8 cellular contexts compared by ENCODE assay signal in genomic region chrX:120452131-120452530, GRCh38. TPM values are rescaled to one million over a fixed set of nuclear protein-coding genes. Genes with fewer than 3 reads are reported as not detected.
DNase-seq lines count a peak whose midpoint lies in the region; ATAC-seq, FAIRE-seq and TF ChIP-seq lines count a peak whose summit lies in the region.

No MANE protein-coding gene starts in this region.

- POLR2A ChIA-PET in naive thymus-derived CD4-positive, alpha-beta T cell (lab: Charles Lee), result interaction anchor here (0.6 to 0.7 kb wide), 2 partner anchors 138 to 192 kb away, joined by 6 read pairs; no protein-coding TSS in a partner anchor

- no peaks in the 10 kb centered on the region for H3K27me3 Mint-ChIP-seq in naive thymus-derived CD4-positive, alpha-beta T cell

- no peak overlapping the region for H3K4me3 ChIP-seq in NB4 (ENCODE audit: low read depth, low read length)
- no peak overlapping the region for H3K4me3 ChIP-seq in cardiac fibroblast (replicated peaks in 1 of 2; ENCODE audit: low read depth in 2 of 2, low read length in 2 of 2)
- no peak overlapping the region for H3K4me3 ChIP-seq in naive thymus-derived CD4-positive, alpha-beta T cell (ENCODE audit: low read length)

- TF ChIP-seq CTCF in NB4 (IDR thresholded peaks at IDR 0.05; ENCODE audit: low read depth, low read length), result peak; percentile 24
- TF ChIP-seq CTCF in cardiac fibroblast (IDR thresholded peaks at IDR 0.05; ENCODE audit: low read depth, low read length), result peak; percentile 19

- TF ChIP-seq POLR2A in NB4 (IDR thresholded peaks at IDR 0.05; ENCODE audit: extremely low read depth, insufficient read length), result no peak

- CTCF ChIA-PET in naive thymus-derived CD4-positive, alpha-beta T cell (lab: Charles Lee), result interaction anchor here (0.6 to 5.1 kb wide), 15 partner anchors 10 to 183 kb away, joined by 3 to 36 read pairs (median 4); no protein-coding TSS in a partner anchor

- H3K4me1 ChIP-seq in naive thymus-derived CD4-positive, alpha-beta T cell (ENCODE audit: control insufficient read depth in 2 of 2, insufficient read depth in 2 of 2, low read length in 2 of 2), result peaks cover 5 to 7% of the 10 kb centered on the region in 2 donors

- H3K4me1 Mint-ChIP-seq in naive thymus-derived CD4-positive, alpha-beta T cell, result peaks cover 12 to 32% (median 30%) of the 10 kb centered on the region in 7 donors

- DNase-seq in NCI-H2081 (lab: John Stamatoyannopoulos, UW) (peak; percentile 6 to 37), NCI-H2081 treated with DMSO at 0.1 percent for 48 hours (lab: John Stamatoyannopoulos, UW) (no peak), NB4 (ENCODE audit: low read depth) (peak; percentile 51), cardiac fibroblast (ENCODE audit: low read depth in 2 of 2) (peak; percentile 25 to 46), RCC 7860 (ENCODE audit: low spot score) (no peak), mucosa of gallbladder (ENCODE audit: low spot score) (no peak), NCI-H2029 treated with DMSO at 0.1 percent for 48 hours (lab: John Stamatoyannopoulos, UW) (no peak)
- DNase-seq in naive thymus-derived CD4-positive, alpha-beta T cell, result peak in 6 of 9 donors; percentile 8 to 34 (median 28)

- intact Hi-C loops in naive thymus-derived CD4-positive, alpha-beta T cell (cut with micrococcal nuclease), result loop anchor here in 1 of 2 donors (1.0 to 5.0 kb wide), 6 partner anchors 17 to 141 kb away; partner anchors contain the start of genes LAMP2 and TMEM255A

- peak overlapping the region in 3 of 9 donors; percentile 5 to 73 (median 54) for H3K27ac Mint-ChIP-seq in naive thymus-derived CD4-positive, alpha-beta T cell

- peak; percentile 58 for ATAC-seq in naive thymus-derived CD4-positive, alpha-beta T cell

- peaks cover 0 to 4% (median 0%) of the 10 kb centered on the region in 3 experiments for H3K36me3 ChIP-seq in naive thymus-derived CD4-positive, alpha-beta T cell (ENCODE audit: control insufficient read depth in 2 of 3, insufficient read depth in 3 of 3, low read length in 3 of 3)

- H3K27me3 ChIP-seq in naive thymus-derived CD4-positive, alpha-beta T cell (ENCODE audit: control insufficient read depth in 2 of 2, insufficient read depth in 2 of 2, low read length in 2 of 2), result no peaks in the 10 kb centered on the region

- no peaks in the 10 kb centered on the region for H3K9me3 ChIP-seq in naive thymus-derived CD4-positive, alpha-beta T cell (ENCODE audit: control insufficient read depth in 2 of 3, low read length in 3 of 3)

- H3K27ac ChIP-seq in naive thymus-derived CD4-positive, alpha-beta T cell (ENCODE audit: low read depth, low read length), result no peak overlapping the region

- no peaks in the 10 kb centered on the region for H3K9me3 Mint-ChIP-seq in naive thymus-derived CD4-positive, alpha-beta T cell

- FAIRE-seq in RCC 7860 (lab: Jason Lieb, UNC), result no peak

- peaks cover 0 to 13% (median 4%) of the 10 kb centered on the region in 5 donors for H3K36me3 Mint-ChIP-seq in naive thymus-derived CD4-positive, alpha-beta T cell

- no peak overlapping the region for H3K4me3 Mint-ChIP-seq in naive thymus-derived CD4-positive, alpha-beta T cell

RNA-seq across cellular contexts. Expression of gene LAMP2, which starts 17.0 kb away (rescaled TPM):
- 10 to 100 TPM; 22.5 to 60.3 (median 44.9) TPM for total RNA-seq in naive thymus-derived CD4-positive, alpha-beta T cell
- 10 to 100 TPM; 78.4 to 92.3 TPM for polyA plus RNA-seq in naive thymus-derived CD4-positive, alpha-beta T cell
- 328 TPM for total RNA-seq in mucosa of gallbladder

Comparison
In these comparisons a context has a peak if more than half of its experiments do, and no peak if none do; other contexts are left out.
1. DNase-seq: peak in NCI-H2081 (2 of 2), NB4 (single experiment), cardiac fibroblast (2 of 2) and naive thymus-derived CD4-positive, alpha-beta T cell (6 of 9); none in NCI-H2081 treated with DMSO at 0.1 percent for 48 hours (single experiment), RCC 7860 (single experiment), mucosa of gallbladder (single experiment) and NCI-H2029 treated with DMSO at 0.1 percent for 48 hours (single experiment).